In the genomic region with DNA sequence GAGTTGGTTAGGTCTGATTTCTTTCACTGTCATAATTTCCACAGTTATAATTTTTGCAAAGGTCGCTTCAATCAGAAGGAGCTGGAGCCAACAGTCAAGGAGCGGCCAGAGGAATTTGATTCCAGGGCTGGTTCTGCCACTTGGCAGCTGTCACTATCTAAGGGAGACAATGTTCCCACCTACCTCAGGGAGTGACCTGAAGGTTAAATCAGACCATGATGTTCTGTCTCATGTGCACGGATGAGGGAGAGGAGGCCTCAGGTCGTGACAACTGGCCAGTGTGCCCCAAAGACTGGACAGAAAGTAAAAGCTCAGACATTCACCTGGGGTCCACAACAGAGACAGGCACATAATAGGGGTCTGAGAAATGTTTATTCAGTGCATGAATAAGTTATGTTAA, we compare ENCODE assay signal across 25 cellular contexts. TPM values are rescaled to one million over a fixed set of nuclear protein-coding genes. Genes with fewer than 3 reads are reported as not detected.
"Had no signal": no experiment of that assay in that cellular context is flagged by ENCODE, and none has a peak within 500 bp of the region (broad histone marks: within the 10 kb centered on the region; RNA-seq: fewer than 3 reads in every experiment).

No MANE protein-coding gene starts in this region.

- H3K4me3 Mint-ChIP-seq: activated naive CD8-positive, alpha-beta T cell treated with anti-CD3 and anti-CD28 coated beads for 36 hours; activated T-cell treated with anti-CD3 and anti-CD28 coated beads, Interleukin-2, amount 50 U/mL, for 24 hours; activated T-helper 17 cell treated with anti-CD3 and anti-CD28 coated beads, Interleukin-2, amount 50 U/mL, for 72 hours; memory B cell; T-helper 2 cell treated with Interferon-gamma antibody and Interleukin-4, amounts not matched to agents 5 μg/mL and 100 μg/mL, for 36 hours had no signal

- H3K9me3 Mint-ChIP-seq: activated T-cell treated with anti-CD3 and anti-CD28 coated beads, Interleukin-2, amount 50 U/mL, for 24 hours; activated T-helper 17 cell treated with anti-CD3 and anti-CD28 coated beads, Interleukin-2, amount 50 U/mL, for 72 hours; memory B cell; T-helper 2 cell treated with Interferon-gamma antibody and Interleukin-4, amounts not matched to agents 5 μg/mL and 100 μg/mL, for 36 hours had no signal

- H3K27me3 Mint-ChIP-seq: activated T-helper 17 cell treated with anti-CD3 and anti-CD28 coated beads, Interleukin-2, amount 50 U/mL, for 72 hours had no signal

- ATAC-seq: activated T-helper 17 cell treated with anti-CD3 and anti-CD28 coated beads, Interleukin-2, amount 50 U/mL, for 72 hours; mucosa of descending colon; SK-N-SH treated with all-trans-retinoic acid at 6 μM for 48 hours; stimulated activated naive CD8-positive, alpha-beta T cell treated with anti-CD3 and anti-CD28 coated beads, Interleukin-15, Interleukin-2, amounts not matched to agents 100 U/mL and 50 U/mL, for 24 hours had no signal

- H3K36me3 Mint-ChIP-seq: activated naive CD8-positive, alpha-beta T cell treated with anti-CD3 and anti-CD28 coated beads for 36 hours; memory B cell had no signal

- H3K27ac Mint-ChIP-seq: activated naive CD8-positive, alpha-beta T cell treated with anti-CD3 and anti-CD28 coated beads for 36 hours; activated T-cell treated with anti-CD3 and anti-CD28 coated beads, Interleukin-2, amount 50 U/mL, for 24 hours; activated T-helper 17 cell treated with anti-CD3 and anti-CD28 coated beads, Interleukin-2, amount 50 U/mL, for 72 hours; memory B cell; T-helper 2 cell treated with Interferon-gamma antibody and Interleukin-4, amounts not matched to agents 5 μg/mL and 100 μg/mL, for 36 hours had no signal

- DNase-seq: activated CD8-positive, alpha-beta memory T cell treated with anti-CD3 and anti-CD28 coated beads for 24 hours; activated CD8-positive, alpha-beta memory T cell treated with anti-CD3 and anti-CD28 coated beads, Interleukin-2, amount 50 U/mL, for 4 hours; activated naive CD4-positive, alpha-beta T cell treated with Interleukin-2 at 50 U/mL for 16 hours; activated naive CD8-positive, alpha-beta T cell treated with anti-CD3 and anti-CD28 coated beads for 36 hours; activated T-cell treated with anti-CD3 and anti-CD28 coated beads, Interleukin-2, amount 50 U/mL, for 24 hours; cerebellar nuclear complex; cortex of kidney; foreskin fibroblast; kidney glomerular epithelial cell; mucosa of descending colon; nucleus accumbens; stimulated activated CD4-positive, alpha-beta T cell treated with anti-CD3 and anti-CD28 coated beads, Interleukin-4, amount 100 ng/mL, for 1 hour; stimulated activated naive CD8-positive, alpha-beta T cell treated with anti-CD3 and anti-CD28 coated beads, Interleukin-15, Interleukin-2, amounts not matched to agents 100 U/mL and 50 U/mL, for 24 hours had no signal

RNA-seq across cellular contexts. Expression of a gene that starts 7.6 kb away (rescaled TPM):
- total RNA-seq: activated naive CD8-positive, alpha-beta T cell treated with anti-CD3 and anti-CD28 coated beads for 36 hours; activated T-helper 17 cell treated with anti-CD3 and anti-CD28 coated beads, Interleukin-2, amount 50 U/mL, for 72 hours; breast epithelium; epithelial cell of proximal tubule; fibroblast of lung; glomerular endothelial cell; liver; renal cortical epithelial cell; subcutaneous adipose tissue; ureter had no signal

RNA-seq across cellular contexts. Expression of a gene that starts 39.8 kb away (rescaled TPM):
- total RNA-seq: activated naive CD8-positive, alpha-beta T cell treated with anti-CD3 and anti-CD28 coated beads for 36 hours; activated T-helper 17 cell treated with anti-CD3 and anti-CD28 coated beads, Interleukin-2, amount 50 U/mL, for 72 hours; glomerular endothelial cell had no signal
